ENCODE assay signal across 15 cellular contexts in genomic region chr13:61466280-61466679, GRCh38. TPM values are rescaled to one million over a fixed set of nuclear protein-coding genes. Genes with fewer than 3 reads are reported as not detected.
DNase-seq lines count a peak whose midpoint lies in the region; ATAC-seq, FAIRE-seq and TF ChIP-seq lines count a peak whose summit lies in the region.
"Had no signal": no experiment of that assay in that cellular context is flagged by ENCODE, and none has a peak within 500 bp of the region (broad histone marks: within the 10 kb centered on the region; RNA-seq: fewer than 3 reads in every experiment).

No MANE protein-coding gene starts in this region.

- intact Hi-C loops in OCI-LY7 (cut with micrococcal nuclease; ENCODE audit: unreplicated experiment) (no loop called here), kidney (cut with DNase I) (no loop called here)

- H2AFZ ChIP-seq in OCI-LY7 (ENCODE audit: low read length) = no peak overlapping the region

- POLR2A ChIA-PET in OCI-LY7 (lab: Charles Lee) = no interaction called here

- CTCF ChIA-PET in OCI-LY7 (lab: Charles Lee; ENCODE audit: unreplicated experiment) = no interaction called here

- no TSS peak for BruUV-seq in OCI-LY7 (replicated peaks; lab: Mats Ljungman, UMichigan)

- H3K36me3 ChIP-seq in OCI-LY7 (ENCODE audit: insufficient read depth, low read length) (no peaks in the 10 kb centered on the region), kidney (ENCODE audit: control insufficient read depth in 1 of 2, insufficient read depth in 2 of 2, low read length in 2 of 2) (no peaks in the 10 kb centered on the region)
- H3K36me3 ChIP-seq: stomach had no signal

- no peak overlapping the region for H3K4me2 ChIP-seq in OCI-LY7 (ENCODE audit: low read length)

- no peaks in the 10 kb centered on the region for H3K9me3 ChIP-seq in OCI-LY7 (ENCODE audit: low read length)
- H3K9me3 ChIP-seq in kidney (ENCODE audit: control insufficient read depth in 1 of 2, low read length in 2 of 2) = no peaks in the 10 kb centered on the region
- H3K9me3 ChIP-seq: stomach had no signal

- no peak overlapping the region for H3K27ac ChIP-seq in OCI-LY7 (ENCODE audit: low read depth, low read length, poor library complexity, severe bottlenecking)
- no peak overlapping the region for H3K27ac ChIP-seq in foreskin keratinocyte
- no peak overlapping the region for H3K27ac ChIP-seq in kidney (ENCODE audit: low read depth in 2 of 2, low read length in 2 of 2)
- H3K27ac ChIP-seq: HL-60, skin epidermis, stomach had no signal

- no peaks in the 10 kb centered on the region for H3K9me2 ChIP-seq in OCI-LY7 (ENCODE audit: insufficient read depth, low read length)

- H3K4me1 ChIP-seq in OCI-LY7 (ENCODE audit: insufficient read depth, low read length, poor library complexity, severe bottlenecking) (no peaks in the 10 kb centered on the region), foreskin keratinocyte (no peaks in the 10 kb centered on the region), kidney (ENCODE audit: control insufficient read depth in 1 of 2, insufficient read depth in 1 of 2, low read depth in 1 of 2, low read length in 2 of 2) (no peaks in the 10 kb centered on the region)

- H3K9ac ChIP-seq in kidney (ENCODE audit: low read length in 2 of 2) = no peak overlapping the region

- H4K20me1 ChIP-seq in OCI-LY7 (ENCODE audit: insufficient read depth, low read length) = no peaks in the 10 kb centered on the region

- H3K79me2 ChIP-seq in OCI-LY7 (ENCODE audit: insufficient read depth, low read depth, low read length) = no peaks in the 10 kb centered on the region

- no peak for FAIRE-seq in kidney (lab: Jason Lieb, UNC)
- FAIRE-seq: A204.1 had no signal

- DNase-seq in DMS53 (lab: John Stamatoyannopoulos, UW) = peak; percentile 30
- no peak for DNase-seq in DMS53 treated with DMSO at 0.1 percent for 48 hours (lab: John Stamatoyannopoulos, UW; ENCODE audit: unreplicated experiment)
- DNase-seq in OCI-LY7 (ENCODE audit: low spot score) = no peak
- DNase-seq in foreskin keratinocyte = no peak
- peak; percentile 2 for DNase-seq in renal cortical epithelial cell (ENCODE audit: low read depth)
- DNase-seq in GM20000 (ENCODE audit: low spot score) = no peak
- DNase-seq in glomerular visceral epithelial cell (ENCODE audit: extremely low spot score) = no peak
- DNase-seq in kidney = no peak
- DNase-seq: activated T-cell treated with anti-CD3 and anti-CD28 coated beads, Interleukin-2, amount 50 U/mL, for 1 hour; nucleus accumbens; stomach; T-cell had no signal

- H3K27me3 ChIP-seq in foreskin keratinocyte = no peaks in the 10 kb centered on the region
- H3K27me3 ChIP-seq: stomach had no signal

- no peak for ATAC-seq in foreskin keratinocyte
- ATAC-seq: T-cell had no signal

- TF ChIP-seq CTCF in OCI-LY7 (conservative IDR thresholded peaks at IDR 0.05; ENCODE audit: low read length) (peak; percentile 47; the same call in 1 of the 2 replicates), foreskin keratinocyte (conservative IDR thresholded peaks at IDR 0.05) (peak; percentile 12), GM20000 (IDR thresholded peaks at IDR 0.05; ENCODE audit: extremely low read depth, missing control alignments) (no peak), kidney (IDR thresholded peaks at IDR 0.05; ENCODE audit: borderline replicate concordance, extremely low read depth, insufficient read depth) (no peak)

- H3K4me3 ChIP-seq in OCI-LY7 (ENCODE audit: low read depth, low read length, poor library complexity, severe bottlenecking) = no peak overlapping the region
- no peak overlapping the region for H3K4me3 ChIP-seq in kidney (ENCODE audit: low read length in 2 of 2)
- H3K4me3 ChIP-seq: skin epidermis, stomach had no signal

RNA-seq across cellular contexts. Expression of gene PCDH20, which starts 50.6 kb away (rescaled TPM):
- total RNA-seq in OCI-LY7 (2014; rRNA removed; shearing (Covaris generic)) = not detected in 2 replicates
- total RNA-seq in OCI-LY7 (2022) = not detected in 2 replicates
- total RNA-seq in foreskin keratinocyte = 0.03 TPM in 1 of 2 replicates, not detected in the other
- polyA plus RNA-seq in foreskin keratinocyte = not detected in 2 replicates
- 19.1 and 46.4 TPM in 2 replicates for total RNA-seq in renal cortical epithelial cell
- 3.0 TPM for total RNA-seq in kidney
- polyA plus RNA-seq in kidney (ENCODE audit: insufficient read depth, low read depth, low replicate concordance) = 0.45 TPM
- total RNA-seq: T-cell had no signal

Comparison
In these comparisons a context has a peak if more than half of its experiments do, and no peak if none do; other contexts are left out.
1. DNase-seq: peak in DMS53 (single experiment) and renal cortical epithelial cell (single experiment); none in DMS53 treated with DMSO at 0.1 percent for 48 hours (single experiment), OCI-LY7 (single experiment), foreskin keratinocyte (0 of 2), GM20000 (single experiment), glomerular visceral epithelial cell (single experiment) and kidney (single experiment).
2. CTCF ChIP-seq: peak in OCI-LY7 (single experiment) and foreskin keratinocyte (single experiment); none in GM20000 (single experiment) and kidney (single experiment).